25 cellular contexts compared by ENCODE assay signal in genomic region chr11:9550209-9550628, GRCh38. TPM values are rescaled to one million over a fixed set of nuclear protein-coding genes. Genes with fewer than 3 reads are reported as not detected.
DNase-seq lines count a peak whose midpoint lies in the region; ATAC-seq and TF ChIP-seq lines count a peak whose summit lies in the region.
"Had no signal": no experiment of that assay in that cellular context is flagged by ENCODE, and none has a peak within 500 bp of the region (broad histone marks: within the 10 kb centered on the region; RNA-seq: fewer than 3 reads in every experiment).

No MANE protein-coding gene starts in this region.

- peaks cover 2% of the 10 kb centered on the region for H3K4me1 Mint-ChIP-seq in activated CD4-positive, alpha-beta T cell treated with anti-CD3 and anti-CD28 coated beads, Interleukin-2, amount 10 ng/mL, durations not matched to agents 24 days and 14 days
- H3K4me1 Mint-ChIP-seq in T-helper 17 cell: peaks cover 3% of the 10 kb centered on the region
- H3K4me1 Mint-ChIP-seq: activated CD4-positive, alpha-beta T cell treated with anti-CD3 and anti-CD28 coated beads for 36 hours had no signal

- no peaks in the 10 kb centered on the region for H3K27me3 Mint-ChIP-seq in activated CD4-positive, alpha-beta T cell treated with anti-CD3 and anti-CD28 coated beads, Interleukin-2, amount 10 ng/mL, durations not matched to agents 24 days and 14 days
- H3K27me3 Mint-ChIP-seq in T-helper 17 cell: no peaks in the 10 kb centered on the region
- H3K27me3 Mint-ChIP-seq: activated CD4-positive, alpha-beta T cell treated with anti-CD3 and anti-CD28 coated beads for 36 hours; CD4-positive, alpha-beta T cell had no signal

- DNase-seq in activated CD4-positive, alpha-beta T cell treated with anti-CD3 and anti-CD28 coated beads, Interleukin-2, amount 10 ng/mL, durations not matched to agents 24 days and 14 days: peak; percentile 28
- no peak for DNase-seq in activated CD4-positive, alpha-beta T cell treated with anti-CD3 and anti-CD28 coated beads for 1 hour
- DNase-seq in T-helper 17 cell: no peak
- no peak for DNase-seq in lower lobe of right lung
- peak; percentile 38 for DNase-seq in renal cortical epithelial cell (ENCODE audit: low read depth)
- no peak for DNase-seq in NCI-H2227 treated with DMSO at 0.1 percent for 48 hours (lab: John Stamatoyannopoulos, UW)
- no peak for DNase-seq in SW 1271 (lab: John Stamatoyannopoulos, UW)
- DNase-seq: activated CD4-positive, alpha-beta T cell treated with anti-CD3 and anti-CD28 coated beads for 36 hours; activated CD8-positive, alpha-beta memory T cell treated with anti-CD3 and anti-CD28 coated beads for 24 hours; activated gamma-delta T cell treated with Interleukin-2 at 50 U/mL for 16 hours; activated T-cell treated with anti-CD3 and anti-CD28 coated beads, Interleukin-2, amount 50 U/mL, for 1 hour; CD4-positive, alpha-beta T cell; effector CD8-positive, alpha-beta T cell; foreskin melanocyte; mucosa of descending colon; NCI-H1092 treated with DMSO at 0.1 percent for 48 hours; NCI-H1930; NCI-H446; psoas muscle; SHP77; stimulated activated CD4-positive, alpha-beta T cell treated with anti-CD3 and anti-CD28 coated beads, Interleukin-1b, Interleukin-23, amount 100 ng/mL, for 48 hours; substantia nigra had no signal

- H3K27ac Mint-ChIP-seq in activated CD4-positive, alpha-beta T cell treated with anti-CD3 and anti-CD28 coated beads, Interleukin-2, amount 10 ng/mL, durations not matched to agents 24 days and 14 days: no peak overlapping the region
- H3K27ac Mint-ChIP-seq in T-helper 17 cell: no peak overlapping the region
- H3K27ac Mint-ChIP-seq: activated CD4-positive, alpha-beta T cell treated with anti-CD3 and anti-CD28 coated beads for 36 hours; CD4-positive, alpha-beta T cell had no signal

- peaks cover 7% of the 10 kb centered on the region for H3K36me3 Mint-ChIP-seq in activated CD4-positive, alpha-beta T cell treated with anti-CD3 and anti-CD28 coated beads, Interleukin-2, amount 10 ng/mL, durations not matched to agents 24 days and 14 days (ENCODE audit: low read depth)
- H3K36me3 Mint-ChIP-seq in T-helper 17 cell (ENCODE audit: low read depth): no peaks in the 10 kb centered on the region

- no peak for TF ChIP-seq CTCF in lower lobe of right lung (IDR thresholded peaks at IDR 0.05)

- intact Hi-C loops in activated CD4-positive, alpha-beta T cell treated with anti-CD3 and anti-CD28 coated beads, Interleukin-2, amount 10 ng/mL, durations not matched to agents 24 days and 14 days (cut with micrococcal nuclease): no loop called here
- intact Hi-C loops in lower lobe of right lung (cut with DNase I): no loop called here

- H3K9me3 Mint-ChIP-seq in activated CD4-positive, alpha-beta T cell treated with anti-CD3 and anti-CD28 coated beads, Interleukin-2, amount 10 ng/mL, durations not matched to agents 24 days and 14 days: no peaks in the 10 kb centered on the region
- H3K9me3 Mint-ChIP-seq: CD4-positive, alpha-beta T cell had no signal

- H3K27me3 ChIP-seq in lower lobe of right lung (ENCODE audit: low read depth): no peaks in the 10 kb centered on the region

- H3K9me3 ChIP-seq in T-helper 17 cell (ENCODE audit: control insufficient read depth, low read length, poor library complexity, severe bottlenecking): no peaks in the 10 kb centered on the region
- H3K9me3 ChIP-seq in lower lobe of right lung: no peaks in the 10 kb centered on the region
- H3K9me3 ChIP-seq: mucosa of descending colon, psoas muscle had no signal

- H3K36me3 ChIP-seq in lower lobe of right lung: no peaks in the 10 kb centered on the region

- no peak overlapping the region for H3K4me3 ChIP-seq in lower lobe of right lung
- H3K4me3 ChIP-seq: mucosa of descending colon, psoas muscle had no signal

- ATAC-seq in T-helper 17 cell (no peak), lower lobe of right lung (peak; percentile 54 to 87), HG03159 (IDR thresholded peaks at IDR 0.05; ENCODE audit: unreplicated experiment) (no peak)
- ATAC-seq: activated CD4-positive, alpha-beta T cell treated with anti-CD3 and anti-CD28 coated beads for 36 hours; esophagus mucosa; mucosa of descending colon; psoas muscle had no signal

- no peak overlapping the region for H3K4me3 Mint-ChIP-seq in activated CD4-positive, alpha-beta T cell treated with anti-CD3 and anti-CD28 coated beads, Interleukin-2, amount 10 ng/mL, durations not matched to agents 24 days and 14 days
- peak overlapping the region; percentile 19 for H3K4me3 Mint-ChIP-seq in T-helper 17 cell
- H3K4me3 Mint-ChIP-seq: activated CD4-positive, alpha-beta T cell treated with anti-CD3 and anti-CD28 coated beads for 36 hours; CD4-positive, alpha-beta T cell had no signal

- peaks cover 6% of the 10 kb centered on the region for H3K4me1 ChIP-seq in lower lobe of right lung
- H3K4me1 ChIP-seq: psoas muscle had no signal

- H3K27ac ChIP-seq in lower lobe of right lung: no peak overlapping the region
- H3K27ac ChIP-seq: 22Rv1, psoas muscle had no signal

RNA-seq across cellular contexts. Expression of gene WEE1, which starts 23.3 kb away (rescaled TPM):
- total RNA-seq in activated CD4-positive, alpha-beta T cell treated with anti-CD3 and anti-CD28 coated beads, Interleukin-2, amount 10 ng/mL, durations not matched to agents 24 days and 14 days: 55.5 and 57.7 TPM in 2 replicates
- total RNA-seq in T-helper 17 cell (10 to 100 TPM; 20.8 to 24.9 TPM), lower lobe of right lung (12.4 TPM), renal cortical epithelial cell (37.8 and 81.4 TPM in 2 replicates)

Comparison
In these comparisons a context has a peak if more than half of its experiments do, and no peak if none do; other contexts are left out.
1. DNase-seq: peak in activated CD4-positive, alpha-beta T cell treated with anti-CD3 and anti-CD28 coated beads, Interleukin-2, amount 10 ng/mL, durations not matched to agents 24 days and 14 days (single experiment) and renal cortical epithelial cell (single experiment); none in activated CD4-positive, alpha-beta T cell treated with anti-CD3 and anti-CD28 coated beads for 1 hour (single experiment), T-helper 17 cell (0 of 3), lower lobe of right lung (single experiment), NCI-H2227 treated with DMSO at 0.1 percent for 48 hours (single experiment) and SW 1271 (0 of 2).
2. ATAC-seq: peak in lower lobe of right lung (2 of 2); none in T-helper 17 cell (single experiment) and HG03159 (single experiment).